In the genomic region with DNA sequence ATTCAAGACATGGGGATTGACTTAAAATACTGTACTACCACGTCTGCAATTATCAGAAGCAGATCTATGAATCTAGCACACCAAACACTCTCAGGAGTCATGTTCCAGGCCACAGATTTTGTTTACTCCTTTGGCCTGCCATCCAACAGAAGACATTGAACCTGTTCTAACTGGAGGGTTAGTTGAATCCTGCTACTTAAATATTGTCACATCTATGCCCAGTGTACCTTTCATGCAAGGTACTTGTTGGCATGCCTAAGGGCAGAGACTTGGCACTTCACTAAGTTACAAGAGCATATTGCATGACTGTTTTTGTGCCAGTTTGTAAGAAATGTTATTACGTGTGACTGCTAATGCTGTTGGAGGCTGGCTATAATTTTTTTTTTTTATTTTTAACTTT, we compare ENCODE assay signal across 19 cellular contexts.
DNase-seq lines count a peak whose midpoint lies in the region; ATAC-seq and TF ChIP-seq lines count a peak whose summit lies in the region.
"Had no signal": no experiment of that assay in that cellular context is flagged by ENCODE, and none has a peak within 500 bp of the region (broad histone marks: within the 10 kb centered on the region; RNA-seq: fewer than 3 reads in every experiment).

No MANE protein-coding gene starts in this region.

- no peaks in the 10 kb centered on the region for H3K36me3 ChIP-seq in thyroid gland
- H3K36me3 ChIP-seq in body of pancreas (replicated peaks in 1 of 2; ENCODE audit: insufficient read depth in 1 of 2, low read depth in 2 of 2): no peaks in the 10 kb centered on the region

- no peaks in the 10 kb centered on the region for H3K27me3 ChIP-seq in thyroid gland
- H3K27me3 ChIP-seq in body of pancreas: no peaks in the 10 kb centered on the region

- TF ChIP-seq CTCF in thyroid gland (IDR thresholded peaks at IDR 0.05): no peak
- TF ChIP-seq CTCF in body of pancreas (IDR thresholded peaks at IDR 0.05): no peak

- TF ChIP-seq POLR2A in thyroid gland (IDR thresholded peaks at IDR 0.05) (no peak), body of pancreas (IDR thresholded peaks at IDR 0.05) (no peak)

- no peaks in the 10 kb centered on the region for H3K4me1 ChIP-seq in thyroid gland
- no peaks in the 10 kb centered on the region for H3K4me1 ChIP-seq in body of pancreas
- H3K4me1 ChIP-seq: A549, Caco-2 had no signal

- H3K27ac ChIP-seq in thyroid gland (no peak overlapping the region), body of pancreas (no peak overlapping the region)
- H3K27ac ChIP-seq: A549, C4-2B, HL-60 had no signal

- H3K4me3 ChIP-seq in thyroid gland (replicated peaks in 1 of 3) (no peak overlapping the region), body of pancreas (no peak overlapping the region)
- H3K4me3 ChIP-seq: A549 had no signal

- DNase-seq in DMS79 (lab: John Stamatoyannopoulos, UW) (peak; percentile 44), DMS79 treated with DMSO at 0.1 percent for 48 hours (lab: John Stamatoyannopoulos, UW) (peak; percentile 25), left lobe of liver (ENCODE audit: low spot score) (no peak), thyroid gland (peak; percentile 28 to 31), body of pancreas (no peak), HuH-7 (ENCODE audit: low spot score) (no peak)
- DNase-seq: AML-193; Caco-2; CD4-positive, alpha-beta T cell; GF-D8; GOT3; H7; HFFc6; IMR-90 had no signal

- intact Hi-C loops in thyroid gland (cut with DNase I) (no loop called here), body of pancreas (cut with DNase I) (no loop called here)

- ATAC-seq in left lobe of liver (peak; percentile 79), body of pancreas (no peak), GM21737 (IDR thresholded peaks at IDR 0.05; ENCODE audit: unreplicated experiment) (no peak)
- ATAC-seq: A549, HCT116 had no signal

- H3K9me3 ChIP-seq in thyroid gland: no peaks in the 10 kb centered on the region
- no peaks in the 10 kb centered on the region for H3K9me3 ChIP-seq in body of pancreas
- H3K9me3 ChIP-seq: A549, Caco-2 had no signal

- 15 to 25% methylated on average over 2 of the region's 2 CpGs for WGBS in thyroid gland, 2 donors
- 69 to 75% methylated on average over 2 of the region's 2 CpGs for WGBS in body of pancreas, 2 donors

Comparison
In these comparisons a context has a peak if more than half of its experiments do, and no peak if none do; other contexts are left out.
1. DNase-seq: peak in DMS79 (single experiment), DMS79 treated with DMSO at 0.1 percent for 48 hours (single experiment) and thyroid gland (2 of 2); none in left lobe of liver (single experiment), body of pancreas (0 of 4) and HuH-7 (single experiment).